In the genomic region with DNA sequence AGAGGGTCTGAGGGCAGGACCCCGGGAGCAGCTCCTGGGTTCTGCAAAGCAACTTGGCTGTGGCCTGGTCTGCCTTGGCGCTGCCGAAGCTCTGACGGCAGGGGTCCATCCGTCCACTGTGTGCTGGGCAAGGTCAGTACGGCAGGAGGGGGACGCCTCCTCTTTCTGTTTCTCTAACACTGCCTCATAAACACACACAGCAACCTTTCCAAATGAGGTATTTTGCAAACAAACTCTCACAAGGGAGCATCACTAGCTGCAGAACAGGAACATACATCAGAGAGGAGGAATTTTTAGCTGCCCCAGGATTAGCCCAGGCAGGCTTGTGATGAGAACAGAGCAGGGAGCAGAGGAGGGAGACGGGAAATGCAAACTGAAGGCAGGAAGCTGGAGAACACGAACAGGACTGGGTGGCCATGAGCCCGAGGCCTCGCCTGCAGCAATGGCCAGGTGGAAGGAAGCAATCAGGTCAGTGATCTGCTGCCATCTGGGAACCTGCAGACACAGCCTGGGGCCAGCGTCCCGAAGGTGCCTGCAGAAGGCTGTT, we compare ENCODE assay signal across 1 cellular context.
TF ChIP-seq lines count a peak whose summit lies in the region.

No MANE protein-coding gene starts in this region.

TF ChIP-seq in H1, 55 proteins besides CTCF, POLR2A, EP300 and RAD21:
- TF ChIP-seq JUND (IDR thresholded peaks at IDR 0.05; ENCODE audit: low read length) (no peak), SIRT6 (IDR thresholded peaks at IDR 0.05; ENCODE audit: low read length) (no peak)
